In genomic region chr1:104136621-104137020, GRCh38 we compare ENCODE assay signal across 15 cellular contexts.
DNase-seq lines count a peak whose midpoint lies in the region; ATAC-seq, FAIRE-seq and TF ChIP-seq lines count a peak whose summit lies in the region.
"Had no signal": no experiment of that assay in that cellular context is flagged by ENCODE, and none has a peak within 500 bp of the region (broad histone marks: within the 10 kb centered on the region; RNA-seq: fewer than 3 reads in every experiment).

No MANE protein-coding gene starts in this region.

- H3K27ac ChIP-seq in H1 (ENCODE audit: low read depth, low read length), result no peak overlapping the region
- H3K27ac ChIP-seq in OCI-LY7 (ENCODE audit: low read depth, low read length, poor library complexity, severe bottlenecking), result no peak overlapping the region
- H3K27ac ChIP-seq: GM23248 had no signal

- ATAC-seq in HG03139 (IDR thresholded peaks at IDR 0.05; ENCODE audit: unreplicated experiment) (no peak), GM18870 (IDR thresholded peaks at IDR 0.05; ENCODE audit: unreplicated experiment) (no peak)
- ATAC-seq: GM12878, HepG2 had no signal

- no peak overlapping the region for H2BK15ac ChIP-seq in H1 (ENCODE audit: low read length)

- POLR2A ChIA-PET in H1 (lab: Charles Lee; ENCODE audit: partially characterized antibody), result no interaction called here
- POLR2A ChIA-PET in OCI-LY7 (lab: Charles Lee), result no interaction called here

- no peaks in the 10 kb centered on the region for H3K27me3 ChIP-seq in HAP-1 (ENCODE audit: low read depth)
- no peaks in the 10 kb centered on the region for H3K27me3 ChIP-seq in H1 (replicated peaks in 1 of 4; ENCODE audit: control insufficient read depth in 3 of 4, extremely low read depth in 1 of 4, insufficient read depth in 3 of 4, low read length in 3 of 4)

- no peak overlapping the region for H4K91ac ChIP-seq in H1 (replicated peaks; ENCODE audit: insufficient read length, low read length)

- TF ChIP-seq CTCF in H1 (IDR thresholded peaks at IDR 0.05; ENCODE audit: control extremely low read depth in 1 of 3, insufficient read depth in 1 of 3, low read depth in 1 of 3, low read length in 3 of 3) (no peak), OCI-LY7 (conservative IDR thresholded peaks at IDR 0.05; ENCODE audit: low read length) (no peak)

- intact Hi-C loops in OCI-LY7 (cut with micrococcal nuclease; ENCODE audit: unreplicated experiment), result no loop called here

- H3K4me1 ChIP-seq in HAP-1, result peaks cover 8% of the 10 kb centered on the region
- H3K4me1 ChIP-seq in H1 (replicated peaks in 1 of 4; ENCODE audit: control insufficient read depth in 3 of 4, insufficient read depth in 4 of 4, low read length in 3 of 4), result peaks cover 0 to 3% (median 0%) of the 10 kb centered on the region in 4 experiments; a peak in 1 of 7 replicates
- H3K4me1 ChIP-seq in OCI-LY7 (ENCODE audit: insufficient read depth, low read length, poor library complexity, severe bottlenecking), result no peaks in the 10 kb centered on the region

- 96% methylated on average over 3 of the region's 3 CpGs; no CpG with 5 or more reads in 1 of the 2 experiments for WGBS in H1 (ENCODE audit: extremely low coverage in 1 of 2, insufficient coverage in 1 of 2, insufficient read length in 1 of 2, insufficient replicate concordance in 2 of 2, low coverage in 1 of 2, low lambda C conversion rate in 2 of 2, missing lambda C conversion rate in 1 of 2), 2 experiments

- H3K36me3 ChIP-seq in HAP-1 (replicated peaks), result no peaks in the 10 kb centered on the region
- H3K36me3 ChIP-seq in H1 (ENCODE audit: control insufficient read depth in 2 of 4, insufficient read depth in 4 of 4, low read length in 3 of 4), result no peaks in the 10 kb centered on the region
- no peaks in the 10 kb centered on the region for H3K36me3 ChIP-seq in OCI-LY7 (ENCODE audit: insufficient read depth, low read length)

- H4K8ac ChIP-seq in H1 (ENCODE audit: extremely low read depth, insufficient read depth, low read length), result no peak overlapping the region

- CTCF ChIA-PET in H1 (lab: Charles Lee; ENCODE audit: partially characterized antibody) (no interaction called here), OCI-LY7 (lab: Charles Lee; ENCODE audit: unreplicated experiment) (no interaction called here)

- no peaks in the 10 kb centered on the region for H3K79me2 ChIP-seq in H1 (ENCODE audit: control insufficient read depth in 1 of 2, insufficient read depth in 2 of 2, low read length in 2 of 2)
- H3K79me2 ChIP-seq in OCI-LY7 (ENCODE audit: insufficient read depth, low read depth, low read length), result no peaks in the 10 kb centered on the region

- no peak for TF ChIP-seq POLR2A in H1 (IDR thresholded peaks at IDR 0.05; ENCODE audit: control extremely low read depth in 1 of 2, low read depth in 2 of 2, low read length in 2 of 2)

- no peak overlapping the region for H4K5ac ChIP-seq in H1 (ENCODE audit: insufficient read length, low read depth, low read length)

- TF ChIP-seq EP300 in H1 (IDR thresholded peaks at IDR 0.05; ENCODE audit: borderline replicate concordance in 1 of 2, low read depth in 2 of 2, low read length in 2 of 2), result no peak

- no peak overlapping the region for H3K14ac ChIP-seq in H1 (ENCODE audit: insufficient read length)

- H3K23ac ChIP-seq in H1 (ENCODE audit: insufficient read length), result no peak overlapping the region

- no peak overlapping the region for H3K4ac ChIP-seq in H1 (replicated peaks; ENCODE audit: insufficient read length, low read depth, low read length)

- TF ChIP-seq RAD21 in H1 (IDR thresholded peaks at IDR 0.05 in 1 of 2, conservative IDR thresholded peaks at IDR 0.05 in 1 of 2; ENCODE audit: low read depth in 2 of 2, low read length in 2 of 2), result no peak

- no peak overlapping the region for H2AK5ac ChIP-seq in H1 (ENCODE audit: low read depth, low read length)

- no peak overlapping the region for H3K4me3 ChIP-seq in HAP-1
- no peak overlapping the region for H3K4me3 ChIP-seq in H1 (ENCODE audit: extremely low read depth in 1 of 4, insufficient read depth in 2 of 4, low read depth in 3 of 4, low read length in 4 of 4)
- H3K4me3 ChIP-seq in OCI-LY7 (ENCODE audit: low read depth, low read length, poor library complexity, severe bottlenecking), result no peak overlapping the region
- H3K4me3 ChIP-seq: GM12878, GM23248 had no signal

- no peaks in the 10 kb centered on the region for H3K79me1 ChIP-seq in H1 (ENCODE audit: low read depth, low read length)

- H2BK5ac ChIP-seq in H1 (ENCODE audit: low read depth, low read length), result 0 out of 2 replicates have a peak overlapping the region, but pooled peaks have one; percentile 41

- no peak overlapping the region for H3K4me2 ChIP-seq in H1 (ENCODE audit: insufficient read depth in 1 of 2, low read depth in 2 of 2, low read length in 2 of 2)
- H3K4me2 ChIP-seq in OCI-LY7 (ENCODE audit: low read length), result no peak overlapping the region

- no peaks in the 10 kb centered on the region for H3K9me3 ChIP-seq in HAP-1
- H3K9me3 ChIP-seq in H1 (ENCODE audit: insufficient read depth in 2 of 2, low read depth in 1 of 2, low read length in 1 of 2), result no peaks in the 10 kb centered on the region
- no peaks in the 10 kb centered on the region for H3K9me3 ChIP-seq in OCI-LY7 (ENCODE audit: low read length)

- no peaks in the 10 kb centered on the region; the same call in 1 of the 2 replicates for H3K23me2 ChIP-seq in H1 (ENCODE audit: low read depth, low read length)

- no peak for FAIRE-seq in H1 (lab: Jason Lieb, UNC)
- FAIRE-seq: A204.1, GM12878, HepG2 had no signal

- no peak overlapping the region for H3K9ac ChIP-seq in H1 (replicated peaks in 1 of 4; ENCODE audit: extremely low read depth in 1 of 4, low read depth in 3 of 4, low read length in 3 of 4)
- H3K9ac ChIP-seq: GM23248 had no signal

- H3K56ac ChIP-seq in H1 (replicated peaks; ENCODE audit: insufficient read length, low read depth, low read length), result no peak overlapping the region

- H2AFZ ChIP-seq in H1 (ENCODE audit: low read length) (0 out of 2 replicates have a peak overlapping the region, but pooled peaks have one; percentile 52), OCI-LY7 (ENCODE audit: low read length) (no peak overlapping the region)
- H2AFZ ChIP-seq: GM23248 had no signal

- H3K18ac ChIP-seq in H1 (ENCODE audit: extremely low read depth, low read length), result no peak overlapping the region

- in situ Hi-C loops in HAP-1 (cut with MboI; ENCODE audit: low sequenced_read_pairs), result no loop called here

- no peaks in the 10 kb centered on the region for H3K9me2 ChIP-seq in OCI-LY7 (ENCODE audit: insufficient read depth, low read length)

- H2BK120ac ChIP-seq in H1 (replicated peaks; ENCODE audit: low read depth, low read length), result no peak overlapping the region

- H2BK20ac ChIP-seq in H1 (ENCODE audit: low read length), result no peak overlapping the region

- DNase-seq in HAP-1 (ENCODE audit: low spot score in 2 of 2), result peak; percentile 47 to 71
- peak; percentile 20 for DNase-seq in NCI-H69 (lab: John Stamatoyannopoulos, UW)
- DNase-seq in H1 (ENCODE audit: low read depth in 1 of 2, low spot score in 2 of 2), result no peak
- no peak for DNase-seq in OCI-LY7 (ENCODE audit: low spot score)
- DNase-seq in NCI-H2227 treated with DMSO at 0.1 percent for 48 hours (lab: John Stamatoyannopoulos, UW), result no peak
- DNase-seq: C1 segment of cervical spinal cord; CD4-positive, alpha-beta T cell; DMS79; GM23248; H9 had no signal

- BruUV-seq in OCI-LY7 (replicated peaks; lab: Mats Ljungman, UMichigan), result no TSS peak

- no peaks in the 10 kb centered on the region for H4K20me1 ChIP-seq in H1 (replicated peaks in 1 of 2; ENCODE audit: control insufficient read depth in 1 of 2, insufficient read depth in 2 of 2, low read length in 2 of 2)
- no peaks in the 10 kb centered on the region for H4K20me1 ChIP-seq in OCI-LY7 (ENCODE audit: insufficient read depth, low read length)

- H2BK12ac ChIP-seq in H1 (ENCODE audit: low read depth, low read length), result peak overlapping the region; percentile 46; the same call in 1 of the 2 replicates

TF ChIP-seq in H1, 55 proteins besides CTCF, POLR2A, EP300 and RAD21:
- TF ChIP-seq POLR2AphosphoS5 (IDR thresholded peaks at IDR 0.05; ENCODE audit: low read depth, low read length) (no peak), SP4 (IDR thresholded peaks at IDR 0.05; ENCODE audit: low read length) (no peak), CREB1 (IDR thresholded peaks at IDR 0.05) (no peak), MAFK (IDR thresholded peaks at IDR 0.05; ENCODE audit: low read depth, low read length) (no peak), MAX (IDR thresholded peaks at IDR 0.05) (no peak), NRF1 (IDR thresholded peaks at IDR 0.05; ENCODE audit: low read depth, low read length) (no peak), CBX8 (IDR thresholded peaks at IDR 0.05; ENCODE audit: borderline replicate concordance, low read depth, low read length) (no peak), JUND (IDR thresholded peaks at IDR 0.05; ENCODE audit: low read length) (no peak)

Comparison
In these comparisons a context has a peak if more than half of its experiments do, and no peak if none do; other contexts are left out.
1. DNase-seq: peak in HAP-1 (2 of 2) and NCI-H69 (single experiment); none in H1 (0 of 2), OCI-LY7 (single experiment) and NCI-H2227 treated with DMSO at 0.1 percent for 48 hours (single experiment).